In the genomic region with DNA sequence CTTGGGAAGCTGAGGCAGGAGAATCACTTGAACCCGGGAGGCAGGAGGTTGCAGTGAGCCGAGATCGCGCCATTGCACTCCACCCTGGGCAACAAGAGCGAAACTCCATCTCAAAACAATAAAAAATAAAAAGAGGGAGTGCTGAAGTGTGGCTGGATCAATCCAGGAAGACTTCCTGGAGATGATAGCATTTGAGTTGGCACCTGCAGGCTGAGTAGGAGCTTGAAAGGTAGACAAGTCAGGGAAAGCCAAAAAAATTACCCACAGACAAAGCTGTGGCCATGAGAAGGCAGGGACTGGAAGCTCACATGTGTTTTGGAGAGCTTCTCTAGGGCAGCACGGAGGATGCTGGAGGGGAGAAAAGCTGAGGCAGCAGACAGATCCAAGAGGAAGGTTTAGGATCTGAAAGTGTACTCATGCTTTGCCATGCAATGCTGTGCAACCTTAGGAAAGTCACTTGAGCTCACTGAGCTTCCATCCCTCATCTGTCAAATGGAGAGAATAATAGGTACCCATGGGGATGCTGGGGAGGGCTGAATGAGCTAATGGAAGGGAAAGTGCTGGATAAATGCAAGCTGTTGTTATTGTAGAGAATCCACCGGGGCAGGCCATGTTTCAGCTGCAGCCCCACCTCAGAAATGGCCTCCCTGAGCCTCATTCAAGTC, we compare ENCODE assay signal across 1 cellular context.
TF ChIP-seq lines count a peak whose summit lies in the region.

No MANE protein-coding gene starts in this region.

TF ChIP-seq in HEK293, 187 proteins besides CTCF, POLR2A, EP300 and RAD21:
- TF ChIP-seq, protein P1, sequence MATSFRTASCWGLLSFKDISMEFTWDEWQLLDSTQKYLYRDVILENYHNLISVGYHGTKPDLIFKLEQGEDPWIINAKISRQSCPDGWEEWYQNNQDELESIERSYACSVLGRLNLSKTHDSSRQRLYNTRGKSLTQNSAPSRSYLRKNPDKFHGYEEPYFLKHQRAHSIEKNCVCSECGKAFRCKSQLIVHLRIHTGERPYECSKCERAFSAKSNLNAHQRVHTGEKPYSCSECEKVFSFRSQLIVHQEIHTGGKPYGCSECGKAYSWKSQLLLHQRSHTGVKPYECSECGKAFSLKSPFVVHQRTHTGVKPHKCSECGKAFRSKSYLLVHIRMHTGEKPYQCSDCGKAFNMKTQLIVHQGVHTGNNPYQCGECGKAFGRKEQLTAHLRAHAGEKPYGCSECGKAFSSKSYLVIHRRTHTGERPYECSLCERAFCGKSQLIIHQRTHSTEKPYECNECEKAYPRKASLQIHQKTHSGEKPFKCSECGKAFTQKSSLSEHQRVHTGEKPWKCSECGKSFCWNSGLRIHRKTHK (tag by site-specific recombination; IDR thresholded peaks at IDR 0.05): no peak
- TF ChIP-seq ZNF768 (tag by site-specific recombination; IDR thresholded peaks at IDR 0.05) (peak; percentile 73; the same call in 1 of the 2 replicates), OSR2 (tag by site-specific recombination; IDR thresholded peaks at IDR 0.05) (no peak), ZNF596 (tag by site-specific recombination; IDR thresholded peaks at IDR 0.05) (no peak), ZFP3 (tag by site-specific recombination; IDR thresholded peaks at IDR 0.05; ENCODE audit: low read depth) (peak; percentile 73)
- TF ChIP-seq, protein P2, sequence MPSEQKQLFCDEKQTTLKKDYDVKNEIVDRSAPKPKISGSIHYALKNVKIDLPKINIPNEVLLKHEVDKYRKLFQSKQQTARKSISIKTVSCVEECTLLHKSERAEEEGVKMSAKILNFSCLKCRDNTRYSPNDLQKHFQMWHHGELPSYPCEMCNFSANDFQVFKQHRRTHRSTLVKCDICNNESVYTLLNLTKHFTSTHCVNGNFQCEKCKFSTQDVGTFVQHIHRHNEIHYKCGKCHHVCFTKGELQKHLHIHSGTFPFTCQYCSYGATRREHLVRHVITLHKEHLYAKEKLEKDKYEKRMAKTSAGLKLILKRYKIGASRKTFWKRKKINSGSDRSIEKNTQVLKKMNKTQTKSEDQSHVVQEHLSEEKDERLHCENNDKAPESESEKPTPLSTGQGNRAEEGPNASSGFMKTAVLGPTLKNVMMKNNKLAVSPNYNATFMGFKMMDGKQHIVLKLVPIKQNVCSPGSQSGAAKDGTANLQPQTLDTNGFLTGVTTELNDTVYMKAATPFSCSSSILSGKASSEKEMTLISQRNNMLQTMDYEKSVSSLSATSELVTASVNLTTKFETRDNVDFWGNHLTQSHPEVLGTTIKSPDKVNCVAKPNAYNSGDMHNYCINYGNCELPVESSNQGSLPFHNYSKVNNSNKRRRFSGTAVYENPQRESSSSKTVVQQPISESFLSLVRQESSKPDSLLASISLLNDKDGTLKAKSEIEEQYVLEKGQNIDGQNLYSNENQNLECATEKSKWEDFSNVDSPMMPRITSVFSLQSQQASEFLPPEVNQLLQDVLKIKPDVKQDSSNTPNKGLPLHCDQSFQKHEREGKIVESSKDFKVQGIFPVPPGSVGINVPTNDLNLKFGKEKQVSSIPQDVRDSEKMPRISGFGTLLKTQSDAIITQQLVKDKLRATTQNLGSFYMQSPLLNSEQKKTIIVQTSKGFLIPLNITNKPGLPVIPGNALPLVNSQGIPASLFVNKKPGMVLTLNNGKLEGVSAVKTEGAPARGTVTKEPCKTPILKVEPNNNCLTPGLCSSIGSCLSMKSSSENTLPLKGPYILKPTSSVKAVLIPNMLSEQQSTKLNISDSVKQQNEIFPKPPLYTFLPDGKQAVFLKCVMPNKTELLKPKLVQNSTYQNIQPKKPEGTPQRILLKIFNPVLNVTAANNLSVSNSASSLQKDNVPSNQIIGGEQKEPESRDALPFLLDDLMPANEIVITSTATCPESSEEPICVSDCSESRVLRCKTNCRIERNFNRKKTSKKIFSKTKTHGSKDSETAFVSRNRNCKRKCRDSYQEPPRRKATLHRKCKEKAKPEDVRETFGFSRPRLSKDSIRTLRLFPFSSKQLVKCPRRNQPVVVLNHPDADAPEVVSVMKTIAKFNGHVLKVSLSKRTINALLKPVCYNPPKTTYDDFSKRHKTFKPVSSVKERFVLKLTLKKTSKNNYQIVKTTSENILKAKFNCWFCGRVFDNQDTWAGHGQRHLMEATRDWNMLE (tag by site-specific recombination; conservative IDR thresholded peaks at IDR 0.05; ENCODE audit: low read depth): no peak
